17 cellular contexts compared by ENCODE assay signal in genomic region chr6:76886900-76887299, GRCh38.
A peak's percentile ranks its signal among the peaks of the same experiment; 100 is the strongest.
DNase-seq lines count a peak whose midpoint lies in the region; ATAC-seq and TF ChIP-seq lines count a peak whose summit lies in the region.
"Had no signal": no experiment of that assay in that cellular context is flagged by ENCODE, and none has a peak within 500 bp of the region (broad histone marks: within the 10 kb centered on the region; RNA-seq: fewer than 3 reads in every experiment).

No MANE protein-coding gene starts in this region.

- H3K9me3 ChIP-seq in adrenal gland (replicated peaks in 1 of 3) (no peaks in the 10 kb centered on the region), sigmoid colon (no peaks in the 10 kb centered on the region)
- H3K9me3 ChIP-seq: BLaER1 had no signal

- H3K27me3 Mint-ChIP-seq in activated T-cell treated with anti-CD3 and anti-CD28 coated beads, Interleukin-2, amount 50 U/mL, for 72 hours (ENCODE audit: low read depth), result no peaks in the 10 kb centered on the region
- H3K27me3 Mint-ChIP-seq: B cell; CD4-positive, CD25-positive, alpha-beta regulatory T cell had no signal

- peaks cover 4% of the 10 kb centered on the region in 2 donors for H3K9me3 Mint-ChIP-seq in activated T-cell treated with anti-CD3 and anti-CD28 coated beads, Interleukin-2, amount 50 U/mL, for 72 hours
- H3K9me3 Mint-ChIP-seq: CD8-positive, alpha-beta T cell had no signal

- TF ChIP-seq EP300 in sigmoid colon (IDR thresholded peaks at IDR 0.05), result no peak

- intact Hi-C loops in adrenal gland (cut with DNase I) (no loop called here), sigmoid colon (cut with DNase I) (no loop called here)

- H3K36me3 Mint-ChIP-seq in activated T-cell treated with anti-CD3 and anti-CD28 coated beads, Interleukin-2, amount 50 U/mL, for 72 hours (ENCODE audit: insufficient read depth in 2 of 2), result no peaks in the 10 kb centered on the region
- H3K36me3 Mint-ChIP-seq: CD4-positive, CD25-positive, alpha-beta regulatory T cell; CD8-positive, alpha-beta T cell had no signal

- H3K27ac ChIP-seq in adrenal gland, result peak overlapping the region in 1 of 5 donors; percentile 11
- no peak overlapping the region for H3K27ac ChIP-seq in sigmoid colon
- H3K27ac ChIP-seq: BLaER1, C4-2B, GM23248 had no signal

- no peak for TF ChIP-seq CTCF in adrenal gland (IDR thresholded peaks at IDR 0.05)
- TF ChIP-seq CTCF in sigmoid colon (IDR thresholded peaks at IDR 0.05), result no peak

- H3K4me3 Mint-ChIP-seq in activated T-cell treated with anti-CD3 and anti-CD28 coated beads, Interleukin-2, amount 50 U/mL, for 72 hours, result no peak overlapping the region
- H3K4me3 Mint-ChIP-seq: B cell; CD4-positive, CD25-positive, alpha-beta regulatory T cell; CD8-positive, alpha-beta T cell had no signal

- H3K36me3 ChIP-seq in adrenal gland (replicated peaks in 1 of 2), result no peaks in the 10 kb centered on the region
- H3K36me3 ChIP-seq in sigmoid colon, result no peaks in the 10 kb centered on the region
- H3K36me3 ChIP-seq: BLaER1 had no signal

- H3K27me3 ChIP-seq in adrenal gland, result no peaks in the 10 kb centered on the region
- no peaks in the 10 kb centered on the region for H3K27me3 ChIP-seq in sigmoid colon
- H3K27me3 ChIP-seq: BLaER1 had no signal

- 42 to 49% (median 47%) methylated on average over 3 of the region's 3 CpGs for WGBS in adrenal gland, 4 donors
- WGBS in sigmoid colon, 2 donors, result 79 to 87% methylated on average over 3 of the region's 3 CpGs

- TF ChIP-seq POLR2A in adrenal gland (IDR thresholded peaks at IDR 0.05) (no peak), sigmoid colon (IDR thresholded peaks at IDR 0.05) (no peak)

- no peak overlapping the region for H3K27ac Mint-ChIP-seq in activated T-cell treated with anti-CD3 and anti-CD28 coated beads, Interleukin-2, amount 50 U/mL, for 72 hours
- H3K27ac Mint-ChIP-seq: B cell; CD4-positive, CD25-positive, alpha-beta regulatory T cell; CD8-positive, alpha-beta T cell had no signal

- H3K4me1 ChIP-seq in adrenal gland (replicated peaks in 1 of 2), result peaks cover 4 to 15% of the 10 kb centered on the region in 2 donors
- no peaks in the 10 kb centered on the region for H3K4me1 ChIP-seq in sigmoid colon
- H3K4me1 ChIP-seq: BLaER1 had no signal

- no peak for ATAC-seq in activated T-cell treated with anti-CD3 and anti-CD28 coated beads, Interleukin-2, amount 50 U/mL, for 72 hours (replicated peaks in 1 of 2)
- ATAC-seq: CD8-positive, alpha-beta T cell; GM12878 had no signal

- H3K4me1 Mint-ChIP-seq in activated T-cell treated with anti-CD3 and anti-CD28 coated beads, Interleukin-2, amount 50 U/mL, for 72 hours (ENCODE audit: low read depth), result no peaks in the 10 kb centered on the region
- H3K4me1 Mint-ChIP-seq: B cell; CD4-positive, CD25-positive, alpha-beta regulatory T cell had no signal

- H3K4me3 ChIP-seq in adrenal gland, result no peak overlapping the region
- H3K4me3 ChIP-seq in sigmoid colon, result no peak overlapping the region
- H3K4me3 ChIP-seq: BLaER1, GM12878, GM23248 had no signal

- peak; percentile 92 for DNase-seq in NCI-H82 (lab: John Stamatoyannopoulos, UW)
- peak; percentile 27 to 68 (median 38) for DNase-seq in adrenal gland
- DNase-seq in pons (ENCODE audit: low spot score), result peak; percentile 21
- DNase-seq in DMS153 (lab: John Stamatoyannopoulos, UW), result no peak
- DNase-seq in sigmoid colon, result no peak
- no peak for DNase-seq in GF-D8 (lab: John Stamatoyannopoulos, UW)
- no peak for DNase-seq in activated T-cell treated with anti-CD3 and anti-CD28 coated beads, Interleukin-2, amount 50 U/mL, for 72 hours
- DNase-seq: CD4-positive, CD25-positive, alpha-beta regulatory T cell; CD8-positive, alpha-beta T cell; DND-41; GM23248; H7; HCEC 1CT had no signal

Comparison
In these comparisons a context has a peak if more than half of its experiments do, and no peak if none do; other contexts are left out.
1. DNase-seq: peak in NCI-H82 (single experiment), adrenal gland (7 of 7) and pons (single experiment); none in DMS153 (single experiment), sigmoid colon (single experiment), GF-D8 (single experiment) and activated T-cell treated with anti-CD3 and anti-CD28 coated beads, Interleukin-2, amount 50 U/mL, for 72 hours (0 of 2).